1 cellular context compared by ENCODE assay signal in genomic region chr6:52635049-52635577, GRCh38.
TF ChIP-seq lines count a peak whose summit lies in the region.

No MANE protein-coding gene starts in this region.

TF ChIP-seq in K562, 482 proteins besides CTCF, POLR2A, EP300 and RAD21 (continued from another document):
- TF ChIP-seq, protein P1, sequence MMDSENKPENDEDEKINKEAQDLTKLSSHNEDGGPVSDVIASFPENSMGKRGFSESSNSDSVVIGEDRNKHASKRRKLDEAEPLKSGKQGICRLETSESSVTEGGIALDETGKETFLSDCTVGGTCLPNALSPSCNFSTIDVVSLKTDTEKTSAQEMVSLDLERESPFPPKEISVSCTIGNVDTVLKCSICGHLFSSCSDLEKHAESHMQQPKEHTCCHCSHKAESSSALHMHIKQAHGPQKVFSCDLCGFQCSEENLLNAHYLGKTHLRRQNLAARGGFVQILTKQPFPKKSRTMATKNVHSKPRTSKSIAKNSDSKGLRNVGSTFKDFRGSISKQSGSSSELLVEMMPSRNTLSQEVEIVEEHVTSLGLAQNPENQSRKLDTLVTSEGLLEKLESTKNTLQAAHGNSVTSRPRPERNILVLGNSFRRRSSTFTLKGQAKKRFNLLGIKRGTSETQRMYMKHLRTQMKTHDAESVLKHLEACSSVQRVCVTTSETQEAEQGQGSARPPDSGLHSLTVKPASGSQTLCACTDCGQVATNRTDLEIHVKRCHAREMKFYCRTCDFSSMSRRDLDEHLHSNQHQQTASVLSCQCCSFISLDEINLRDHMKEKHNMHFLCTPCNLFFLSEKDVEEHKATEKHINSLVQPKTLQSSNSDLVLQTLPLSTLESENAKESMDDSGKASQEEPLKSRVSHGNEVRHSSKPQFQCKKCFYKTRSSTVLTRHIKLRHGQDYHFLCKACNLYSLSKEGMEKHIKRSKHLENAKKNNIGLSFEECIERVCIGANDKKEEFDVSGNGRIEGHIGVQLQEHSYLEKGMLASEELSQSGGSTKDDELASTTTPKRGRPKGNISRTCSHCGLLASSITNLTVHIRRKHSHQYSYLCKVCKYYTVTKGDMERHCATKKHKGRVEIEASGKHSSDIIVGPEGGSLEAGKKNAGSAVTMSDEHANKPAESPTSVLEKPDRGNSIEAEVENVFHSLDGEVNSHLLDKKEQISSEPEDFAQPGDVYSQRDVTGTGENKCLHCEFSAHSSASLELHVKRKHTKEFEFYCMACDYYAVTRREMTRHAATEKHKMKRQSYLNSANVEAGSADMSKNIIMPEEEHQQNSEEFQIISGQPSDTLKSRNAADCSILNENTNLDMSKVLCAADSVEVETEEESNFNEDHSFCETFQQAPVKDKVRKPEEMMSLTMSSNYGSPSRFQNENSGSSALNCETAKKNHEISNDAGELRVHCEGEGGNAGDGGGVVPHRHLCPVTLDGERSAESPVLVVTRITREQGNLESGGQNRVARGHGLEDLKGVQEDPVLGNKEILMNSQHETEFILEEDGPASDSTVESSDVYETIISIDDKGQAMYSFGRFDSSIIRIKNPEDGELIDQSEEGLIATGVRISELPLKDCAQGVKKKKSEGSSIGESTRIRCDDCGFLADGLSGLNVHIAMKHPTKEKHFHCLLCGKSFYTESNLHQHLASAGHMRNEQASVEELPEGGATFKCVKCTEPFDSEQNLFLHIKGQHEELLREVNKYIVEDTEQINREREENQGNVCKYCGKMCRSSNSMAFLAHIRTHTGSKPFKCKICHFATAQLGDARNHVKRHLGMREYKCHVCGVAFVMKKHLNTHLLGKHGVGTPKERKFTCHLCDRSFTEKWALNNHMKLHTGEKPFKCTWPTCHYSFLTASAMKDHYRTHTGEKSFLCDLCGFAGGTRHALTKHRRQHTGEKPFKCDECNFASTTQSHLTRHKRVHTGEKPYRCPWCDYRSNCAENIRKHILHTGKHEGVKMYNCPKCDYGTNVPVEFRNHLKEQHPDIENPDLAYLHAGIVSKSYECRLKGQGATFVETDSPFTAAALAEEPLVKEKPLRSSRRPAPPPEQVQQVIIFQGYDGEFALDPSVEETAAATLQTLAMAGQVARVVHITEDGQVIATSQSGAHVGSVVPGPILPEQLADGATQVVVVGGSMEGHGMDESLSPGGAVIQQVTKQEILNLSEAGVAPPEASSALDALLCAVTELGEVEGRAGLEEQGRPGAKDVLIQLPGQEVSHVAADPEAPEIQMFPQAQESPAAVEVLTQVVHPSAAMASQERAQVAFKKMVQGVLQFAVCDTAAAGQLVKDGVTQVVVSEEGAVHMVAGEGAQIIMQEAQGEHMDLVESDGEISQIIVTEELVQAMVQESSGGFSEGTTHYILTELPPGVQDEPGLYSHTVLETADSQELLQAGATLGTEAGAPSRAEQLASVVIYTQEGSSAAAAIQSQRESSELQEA (IDR thresholded peaks at IDR 0.05; ENCODE audit: low read depth), result no peak
- TF ChIP-seq ZNF780A (CRISPR knock-in tag; IDR thresholded peaks at IDR 0.05) (no peak), ZBTB8A (IDR thresholded peaks at IDR 0.05; ENCODE audit: partially characterized antibody) (no peak), IRF2 (CRISPR knock-in tag; IDR thresholded peaks at IDR 0.05) (no peak), NRF1 (conservative IDR thresholded peaks at IDR 0.05 in 1 of 2, IDR thresholded peaks at IDR 0.05 in 1 of 2) (peak; percentile 62 to 63), ZNF766 (CRISPR knock-in tag; conservative IDR thresholded peaks at IDR 0.05) (no peak), ZNF668 (CRISPR knock-in tag; IDR thresholded peaks at IDR 0.05) (no peak), FOXJ3 (CRISPR knock-in tag; IDR thresholded peaks at IDR 0.05) (no peak), SMAD4 (CRISPR knock-in tag; conservative IDR thresholded peaks at IDR 0.05) (0 out of 2 replicates have a peak, but pooled peaks have one; percentile 45), NCOR1 (IDR thresholded peaks at IDR 0.05) (no peak), ZNF696 (CRISPR knock-in tag; conservative IDR thresholded peaks at IDR 0.05) (no peak), ZNF212 (CRISPR knock-in tag; IDR thresholded peaks at IDR 0.05) (no peak), STAG1 (CRISPR knock-in tag; IDR thresholded peaks at IDR 0.05; ENCODE audit: borderline replicate concordance) (no peak), ERF (CRISPR knock-in tag; IDR thresholded peaks at IDR 0.05) (no peak), CBX1 (IDR thresholded peaks at IDR 0.05; ENCODE audit: low read depth) (no peak), ZNF561 (CRISPR knock-in tag; conservative IDR thresholded peaks at IDR 0.05) (no peak), IRF9 (tag; IDR thresholded peaks at IDR 0.05) (no peak), NCOA2 (IDR thresholded peaks at IDR 0.05; ENCODE audit: partially characterized antibody in 2 of 2) (no peak), PHB (CRISPR knock-in tag; IDR thresholded peaks at IDR 0.05) (no peak), ZNF589 (CRISPR knock-in tag; IDR thresholded peaks at IDR 0.05; ENCODE audit: low read depth) (peak; percentile 67; the same call in 1 of the 2 replicates), NFATC3 (IDR thresholded peaks at IDR 0.05) (no peak), ZNF3 (CRISPR knock-in tag; IDR thresholded peaks at IDR 0.05) (no peak), PURB (CRISPR knock-in tag; IDR thresholded peaks at IDR 0.05; ENCODE audit: low read depth) (no peak), TAF15 (IDR thresholded peaks at IDR 0.05; ENCODE audit: low read depth, low read length) (no peak), ARID1B (IDR thresholded peaks at IDR 0.05) (peak; percentile 38; the same call in 1 of the 2 replicates), TAL1 (IDR thresholded peaks at IDR 0.05) (no peak), CTBP1 (IDR thresholded peaks at IDR 0.05; ENCODE audit: borderline replicate concordance) (peak; percentile 59), ZNF347 (CRISPR knock-in tag; IDR thresholded peaks at IDR 0.05; ENCODE audit: low read depth) (no peak), ZNF175 (CRISPR knock-in tag; IDR thresholded peaks at IDR 0.05; ENCODE audit: low read depth) (peak; percentile 66; the same call in 1 of the 2 replicates), MYC (IDR thresholded peaks at IDR 0.05; ENCODE audit: low read depth, low read length) (no peak), MYC (CRISPR knock-in tag; IDR thresholded peaks at IDR 0.05; ENCODE audit: borderline replicate concordance, low read depth) (no peak), STAT5B (CRISPR knock-in tag; IDR thresholded peaks at IDR 0.05) (no peak), ZNF253 (CRISPR knock-in tag; conservative IDR thresholded peaks at IDR 0.05) (no peak), SPI1 (IDR thresholded peaks at IDR 0.05; ENCODE audit: borderline replicate concordance, low read depth, low read length) (no peak), GTF2B (IDR thresholded peaks at IDR 0.05; ENCODE audit: extremely low read depth, insufficient read length) (no peak), SP1 (CRISPR knock-in tag; IDR thresholded peaks at IDR 0.05) (no peak), NFIC (IDR thresholded peaks at IDR 0.05) (no peak), ATF2 (CRISPR knock-in tag; IDR thresholded peaks at IDR 0.05) (no peak), BCL6 (CRISPR knock-in tag; IDR thresholded peaks at IDR 0.05) (no peak), CEBPG (CRISPR knock-in tag; IDR thresholded peaks at IDR 0.05) (peak; percentile 44; the same call in 1 of the 2 replicates), CEBPG (tag; conservative IDR thresholded peaks at IDR 0.05 in 1 of 2, IDR thresholded peaks at IDR 0.05 in 1 of 2) (peak; percentile 78 to 90), EP400 (IDR thresholded peaks at IDR 0.05) (peak; percentile 43), ZNF197 (CRISPR knock-in tag; IDR thresholded peaks at IDR 0.05; ENCODE audit: low read depth) (no peak), SMARCA4 (IDR thresholded peaks at IDR 0.05) (peak; percentile 38; the same call in 1 of the 2 replicates), PML (IDR thresholded peaks at IDR 0.05; ENCODE audit: low read length) (no peak), ZNF75A (CRISPR knock-in tag; IDR thresholded peaks at IDR 0.05) (no peak)
- TF ChIP-seq, protein P2, sequence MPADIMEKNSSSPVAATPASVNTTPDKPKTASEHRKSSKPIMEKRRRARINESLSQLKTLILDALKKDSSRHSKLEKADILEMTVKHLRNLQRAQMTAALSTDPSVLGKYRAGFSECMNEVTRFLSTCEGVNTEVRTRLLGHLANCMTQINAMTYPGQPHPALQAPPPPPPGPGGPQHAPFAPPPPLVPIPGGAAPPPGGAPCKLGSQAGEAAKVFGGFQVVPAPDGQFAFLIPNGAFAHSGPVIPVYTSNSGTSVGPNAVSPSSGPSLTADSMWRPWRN (IDR thresholded peaks at IDR 0.05; ENCODE audit: low read depth), result no peak
- TF ChIP-seq, protein P3, sequence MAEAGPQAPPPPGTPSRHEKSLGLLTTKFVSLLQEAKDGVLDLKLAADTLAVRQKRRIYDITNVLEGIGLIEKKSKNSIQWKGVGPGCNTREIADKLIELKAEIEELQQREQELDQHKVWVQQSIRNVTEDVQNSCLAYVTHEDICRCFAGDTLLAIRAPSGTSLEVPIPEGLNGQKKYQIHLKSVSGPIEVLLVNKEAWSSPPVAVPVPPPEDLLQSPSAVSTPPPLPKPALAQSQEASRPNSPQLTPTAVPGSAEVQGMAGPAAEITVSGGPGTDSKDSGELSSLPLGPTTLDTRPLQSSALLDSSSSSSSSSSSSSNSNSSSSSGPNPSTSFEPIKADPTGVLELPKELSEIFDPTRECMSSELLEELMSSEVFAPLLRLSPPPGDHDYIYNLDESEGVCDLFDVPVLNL (CRISPR knock-in tag; IDR thresholded peaks at IDR 0.05; ENCODE audit: low read depth), result no peak
- TF ChIP-seq, protein P4, sequence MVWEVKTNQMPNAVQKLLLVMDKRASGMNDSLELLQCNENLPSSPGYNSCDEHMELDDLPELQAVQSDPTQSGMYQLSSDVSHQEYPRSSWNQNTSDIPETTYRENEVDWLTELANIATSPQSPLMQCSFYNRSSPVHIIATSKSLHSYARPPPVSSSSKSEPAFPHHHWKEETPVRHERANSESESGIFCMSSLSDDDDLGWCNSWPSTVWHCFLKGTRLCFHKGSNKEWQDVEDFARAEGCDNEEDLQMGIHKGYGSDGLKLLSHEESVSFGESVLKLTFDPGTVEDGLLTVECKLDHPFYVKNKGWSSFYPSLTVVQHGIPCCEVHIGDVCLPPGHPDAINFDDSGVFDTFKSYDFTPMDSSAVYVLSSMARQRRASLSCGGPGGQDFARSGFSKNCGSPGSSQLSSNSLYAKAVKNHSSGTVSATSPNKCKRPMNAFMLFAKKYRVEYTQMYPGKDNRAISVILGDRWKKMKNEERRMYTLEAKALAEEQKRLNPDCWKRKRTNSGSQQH (CRISPR knock-in tag; IDR thresholded peaks at IDR 0.05), result no peak
- TF ChIP-seq, protein P5, sequence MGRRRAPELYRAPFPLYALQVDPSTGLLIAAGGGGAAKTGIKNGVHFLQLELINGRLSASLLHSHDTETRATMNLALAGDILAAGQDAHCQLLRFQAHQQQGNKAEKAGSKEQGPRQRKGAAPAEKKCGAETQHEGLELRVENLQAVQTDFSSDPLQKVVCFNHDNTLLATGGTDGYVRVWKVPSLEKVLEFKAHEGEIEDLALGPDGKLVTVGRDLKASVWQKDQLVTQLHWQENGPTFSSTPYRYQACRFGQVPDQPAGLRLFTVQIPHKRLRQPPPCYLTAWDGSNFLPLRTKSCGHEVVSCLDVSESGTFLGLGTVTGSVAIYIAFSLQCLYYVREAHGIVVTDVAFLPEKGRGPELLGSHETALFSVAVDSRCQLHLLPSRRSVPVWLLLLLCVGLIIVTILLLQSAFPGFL (CRISPR knock-in tag; IDR thresholded peaks at IDR 0.05), result no peak
- TF ChIP-seq, protein P6, sequence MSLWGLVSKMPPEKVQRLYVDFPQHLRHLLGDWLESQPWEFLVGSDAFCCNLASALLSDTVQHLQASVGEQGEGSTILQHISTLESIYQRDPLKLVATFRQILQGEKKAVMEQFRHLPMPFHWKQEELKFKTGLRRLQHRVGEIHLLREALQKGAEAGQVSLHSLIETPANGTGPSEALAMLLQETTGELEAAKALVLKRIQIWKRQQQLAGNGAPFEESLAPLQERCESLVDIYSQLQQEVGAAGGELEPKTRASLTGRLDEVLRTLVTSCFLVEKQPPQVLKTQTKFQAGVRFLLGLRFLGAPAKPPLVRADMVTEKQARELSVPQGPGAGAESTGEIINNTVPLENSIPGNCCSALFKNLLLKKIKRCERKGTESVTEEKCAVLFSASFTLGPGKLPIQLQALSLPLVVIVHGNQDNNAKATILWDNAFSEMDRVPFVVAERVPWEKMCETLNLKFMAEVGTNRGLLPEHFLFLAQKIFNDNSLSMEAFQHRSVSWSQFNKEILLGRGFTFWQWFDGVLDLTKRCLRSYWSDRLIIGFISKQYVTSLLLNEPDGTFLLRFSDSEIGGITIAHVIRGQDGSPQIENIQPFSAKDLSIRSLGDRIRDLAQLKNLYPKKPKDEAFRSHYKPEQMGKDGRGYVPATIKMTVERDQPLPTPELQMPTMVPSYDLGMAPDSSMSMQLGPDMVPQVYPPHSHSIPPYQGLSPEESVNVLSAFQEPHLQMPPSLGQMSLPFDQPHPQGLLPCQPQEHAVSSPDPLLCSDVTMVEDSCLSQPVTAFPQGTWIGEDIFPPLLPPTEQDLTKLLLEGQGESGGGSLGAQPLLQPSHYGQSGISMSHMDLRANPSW (CRISPR knock-in tag; IDR thresholded peaks at IDR 0.05), result no peak
